ENCODE assay signal across 8 cellular contexts in genomic region chr1:153540394-153541361, GRCh38. TPM values are rescaled to one million over a fixed set of nuclear protein-coding genes. Genes with fewer than 3 reads are reported as not detected.
A peak's percentile ranks its signal among the peaks of the same experiment; 100 is the strongest.
DNase-seq lines count a peak whose midpoint lies in the region; ATAC-seq and TF ChIP-seq lines count a peak whose summit lies in the region.

Gene S100A5, minus strand, starts transcription at chr1:153540934. Its CDS starts 743 bp downstream, at chr1:153540191.

- no peak for TF ChIP-seq CTCF in Panc1 (IDR thresholded peaks at IDR 0.05)
- no peak for TF ChIP-seq CTCF in natural killer cell (IDR thresholded peaks at IDR 0.05)

- in situ Hi-C loops in Panc1 (cut with HindIII; ENCODE audit: low pct_unique_long_range_greater_than_20kb, low sequenced_read_pairs) = no loop called here

- CTCF ChIA-PET in Panc1 (lab: Charles Lee) = interaction anchor here (1.3 kb wide), 1 partner anchor 30 kb away, joined by 3 read pairs; no protein-coding TSS in a partner anchor

- H3K9me3 Mint-ChIP-seq in activated naive CD4-positive, alpha-beta T cell treated with anti-CD3 and anti-CD28 coated beads, Interleukin-2, amount 50 U/mL, for 72 hours = peaks cover 0 to 5% of the 10 kb centered on the region in 2 donors
- no peaks in the 10 kb centered on the region for H3K9me3 Mint-ChIP-seq in natural killer cell

- peak within 1 kb of the TSS; percentile 74 for H3K4me3 Mint-ChIP-seq in natural killer cell

- no peaks in the 10 kb centered on the region for H3K27me3 ChIP-seq in Panc1 (ENCODE audit: control insufficient read depth, insufficient read depth, low read length)

- no peaks in the 10 kb centered on the region for H3K27me3 Mint-ChIP-seq in natural killer cell (ENCODE audit: low read depth in 2 of 2)

- POLR2A ChIA-PET in Panc1 (lab: Charles Lee) = interaction anchor here (0.8 kb wide), 1 partner anchor 27 kb away, joined by 3 read pairs; no protein-coding TSS in a partner anchor

- ATAC-seq in Panc1 = no peak
- peak in 1 of 2 donors; percentile 13 for ATAC-seq in activated naive CD4-positive, alpha-beta T cell treated with anti-CD3 and anti-CD28 coated beads, Interleukin-2, amount 50 U/mL, for 72 hours
- ATAC-seq in natural killer cell = peak in 1 of 3 donors; percentile 9
- no peak for ATAC-seq in GM21717 (IDR thresholded peaks at IDR 0.05; ENCODE audit: unreplicated experiment)

- peaks cover 90% of the 10 kb centered on the region for H3K4me1 ChIP-seq in Panc1 (ENCODE audit: control insufficient read depth, insufficient read depth, low read length)

- no peaks in the 10 kb centered on the region for H3K9me3 ChIP-seq in Panc1 (ENCODE audit: control insufficient read depth, insufficient read depth, low read depth, low read length)

- H3K4me3 ChIP-seq in Panc1 (ENCODE audit: low read depth in 2 of 2, low read length in 2 of 2) = no peak within 1 kb of the TSS

- peak within 1 kb of the TSS; percentile 73 to 80 for H3K27ac Mint-ChIP-seq in activated naive CD4-positive, alpha-beta T cell treated with anti-CD3 and anti-CD28 coated beads, Interleukin-2, amount 50 U/mL, for 72 hours
- peak within 1 kb of the TSS; percentile 84 to 98 for H3K27ac Mint-ChIP-seq in natural killer cell

- peaks cover 68 to 86% of the 10 kb centered on the region in 2 donors for H3K4me1 Mint-ChIP-seq in natural killer cell

- intact Hi-C loops in Panc1 (cut with micrococcal nuclease; ENCODE audit: unreplicated experiment) (no loop called here), natural killer cell (cut with micrococcal nuclease) (no loop called here)

- no TSS peak for BruUV-seq in Panc1 (replicated peaks; lab: Mats Ljungman, UMichigan)

- H3K27ac ChIP-seq in Panc1 (ENCODE audit: low read length) = peak within 1 kb of the TSS; percentile 98

- DNase-seq in GDM1 (lab: John Stamatoyannopoulos, UW) = peak; percentile 63
- DNase-seq in Panc1 (ENCODE audit: low read depth, low spot score) = no peak
- no peak for DNase-seq in activated naive CD4-positive, alpha-beta T cell treated with anti-CD3 and anti-CD28 coated beads, Interleukin-2, amount 50 U/mL, for 72 hours (ENCODE audit: low spot score in 2 of 2)
- no peak for DNase-seq in natural killer cell
- DNase-seq in GM19238 (ENCODE audit: insufficient read length, low spot score) = no peak
- DNase-seq in amniotic stem cell (lab: John Stamatoyannopoulos, UW) = no peak
- no peak for DNase-seq in NCI-H187 treated with DMSO at 0.1 percent for 48 hours (lab: John Stamatoyannopoulos, UW)

- peaks cover 17 to 31% of the 10 kb centered on the region in 2 donors for H3K36me3 Mint-ChIP-seq in activated naive CD4-positive, alpha-beta T cell treated with anti-CD3 and anti-CD28 coated beads, Interleukin-2, amount 50 U/mL, for 72 hours
- no peaks in the 10 kb centered on the region for H3K36me3 Mint-ChIP-seq in natural killer cell

- no peaks in the 10 kb centered on the region for H3K36me3 ChIP-seq in Panc1 (ENCODE audit: control insufficient read depth, insufficient read depth, low read length)

RNA-seq across cellular contexts. Expression of gene S100A5, which starts in this region (rescaled TPM):
- total RNA-seq in Panc1 (2021; ENCODE audit: unreplicated experiment) (0.72 TPM), natural killer cell (not detected)
- polyA plus RNA-seq in Panc1 (2012; ENCODE audit: insufficient read length) = 1.2 TPM
- 1 to 10 TPM; 2.0 to 3.9 TPM for total RNA-seq in activated naive CD4-positive, alpha-beta T cell treated with anti-CD3 and anti-CD28 coated beads, Interleukin-2, amount 50 U/mL, for 72 hours
